Comparison of ENCODE assay signal across 1 cellular context in the genomic region with DNA sequence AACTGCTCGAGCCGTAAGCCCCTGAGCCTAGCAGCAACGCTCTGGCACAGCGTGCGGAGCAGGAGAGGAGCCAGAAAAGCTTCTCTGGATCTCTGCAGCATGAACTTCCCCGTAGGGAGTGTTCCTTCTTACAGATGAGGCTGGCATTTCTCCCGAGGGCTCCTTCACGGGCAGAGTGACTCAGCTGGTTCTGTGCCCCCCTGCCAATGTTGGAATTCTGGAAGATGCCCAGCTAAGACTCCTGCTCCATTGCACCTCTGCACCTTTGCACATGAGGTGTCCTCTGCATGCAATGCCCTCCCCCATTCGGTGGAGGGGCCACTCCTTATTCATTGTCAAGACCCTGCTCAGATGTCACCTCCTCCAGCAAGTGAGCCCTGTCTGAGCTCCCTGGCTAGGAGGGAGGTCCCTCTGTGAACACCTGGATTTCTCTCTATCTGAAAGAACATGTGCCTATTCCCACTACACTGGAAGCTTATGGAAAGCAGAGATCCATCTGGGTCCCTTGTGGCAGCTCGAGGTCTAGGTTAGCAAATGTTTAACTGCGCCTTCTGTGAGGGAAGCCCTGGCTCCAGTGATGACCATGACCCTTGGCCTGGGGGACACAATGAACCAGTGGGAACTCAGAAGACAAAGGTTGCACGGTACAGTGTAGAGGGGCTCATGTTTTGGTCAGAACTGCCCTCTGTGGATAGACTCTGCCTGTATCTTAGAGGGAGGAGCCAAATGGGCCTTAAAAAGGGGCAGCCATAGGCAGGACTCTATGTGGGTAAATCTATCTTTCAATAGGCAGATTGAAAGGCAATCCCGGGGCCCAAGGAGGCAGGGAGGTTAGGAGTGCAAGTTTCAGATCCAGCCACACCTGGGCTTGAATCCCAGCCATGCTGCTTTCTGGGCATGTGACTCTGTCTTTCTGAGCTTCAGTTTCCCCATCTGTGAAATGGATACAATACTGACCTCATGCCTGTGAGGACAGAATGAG.
A peak's percentile ranks its signal among the peaks of the same experiment; 100 is the strongest.
TF ChIP-seq lines count a peak whose summit lies in the region.

No MANE protein-coding gene starts in this region.

TF ChIP-seq in HepG2, 621 proteins besides CTCF, POLR2A, EP300 and RAD21 (continued from another document and continues in another):
- TF ChIP-seq, protein P1, sequence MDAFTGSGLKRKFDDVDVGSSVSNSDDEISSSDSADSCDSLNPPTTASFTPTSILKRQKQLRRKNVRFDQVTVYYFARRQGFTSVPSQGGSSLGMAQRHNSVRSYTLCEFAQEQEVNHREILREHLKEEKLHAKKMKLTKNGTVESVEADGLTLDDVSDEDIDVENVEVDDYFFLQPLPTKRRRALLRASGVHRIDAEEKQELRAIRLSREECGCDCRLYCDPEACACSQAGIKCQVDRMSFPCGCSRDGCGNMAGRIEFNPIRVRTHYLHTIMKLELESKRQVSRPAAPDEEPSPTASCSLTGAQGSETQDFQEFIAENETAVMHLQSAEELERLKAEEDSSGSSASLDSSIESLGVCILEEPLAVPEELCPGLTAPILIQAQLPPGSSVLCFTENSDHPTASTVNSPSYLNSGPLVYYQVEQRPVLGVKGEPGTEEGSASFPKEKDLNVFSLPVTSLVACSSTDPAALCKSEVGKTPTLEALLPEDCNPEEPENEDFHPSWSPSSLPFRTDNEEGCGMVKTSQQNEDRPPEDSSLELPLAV (CRISPR knock-in tag; conservative IDR thresholded peaks at IDR 0.05; ENCODE audit: low read depth), result no peak
- peak; percentile 59 for TF ChIP-seq GATAD1 (CRISPR knock-in tag; IDR thresholded peaks at IDR 0.05)
- TF ChIP-seq, protein P2, sequence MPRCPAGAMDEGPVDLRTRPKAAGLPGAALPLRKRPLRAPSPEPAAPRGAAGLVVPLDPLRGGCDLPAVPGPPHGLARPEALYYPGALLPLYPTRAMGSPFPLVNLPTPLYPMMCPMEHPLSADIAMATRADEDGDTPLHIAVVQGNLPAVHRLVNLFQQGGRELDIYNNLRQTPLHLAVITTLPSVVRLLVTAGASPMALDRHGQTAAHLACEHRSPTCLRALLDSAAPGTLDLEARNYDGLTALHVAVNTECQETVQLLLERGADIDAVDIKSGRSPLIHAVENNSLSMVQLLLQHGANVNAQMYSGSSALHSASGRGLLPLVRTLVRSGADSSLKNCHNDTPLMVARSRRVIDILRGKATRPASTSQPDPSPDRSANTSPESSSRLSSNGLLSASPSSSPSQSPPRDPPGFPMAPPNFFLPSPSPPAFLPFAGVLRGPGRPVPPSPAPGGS (CRISPR knock-in tag; IDR thresholded peaks at IDR 0.05), result peak; percentile 58
- TF ChIP-seq, protein P3, sequence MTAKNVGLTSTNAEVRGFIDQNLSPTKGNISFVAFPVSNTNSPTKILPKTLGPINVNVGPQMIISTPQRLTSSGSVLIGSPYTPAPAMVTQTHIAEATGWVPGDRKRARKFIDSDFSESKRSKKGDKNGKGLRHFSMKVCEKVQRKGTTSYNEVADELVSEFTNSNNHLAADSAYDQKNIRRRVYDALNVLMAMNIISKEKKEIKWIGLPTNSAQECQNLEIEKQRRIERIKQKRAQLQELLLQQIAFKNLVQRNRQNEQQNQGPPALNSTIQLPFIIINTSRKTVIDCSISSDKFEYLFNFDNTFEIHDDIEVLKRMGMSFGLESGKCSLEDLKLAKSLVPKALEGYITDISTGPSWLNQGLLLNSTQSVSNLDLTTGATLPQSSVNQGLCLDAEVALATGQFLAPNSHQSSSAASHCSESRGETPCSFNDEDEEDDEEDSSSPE (CRISPR knock-in tag; IDR thresholded peaks at IDR 0.05), result peak; percentile 24; the same call in 1 of the 2 replicates
- TF ChIP-seq, protein P4, sequence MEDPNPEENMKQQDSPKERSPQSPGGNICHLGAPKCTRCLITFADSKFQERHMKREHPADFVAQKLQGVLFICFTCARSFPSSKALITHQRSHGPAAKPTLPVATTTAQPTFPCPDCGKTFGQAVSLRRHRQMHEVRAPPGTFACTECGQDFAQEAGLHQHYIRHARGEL (CRISPR knock-in tag; IDR thresholded peaks at IDR 0.05), result no peak
- peak; percentile 74 for TF ChIP-seq MXD4 (CRISPR knock-in tag; IDR thresholded peaks at IDR 0.05)
- no peak for TF ChIP-seq ZSCAN22 (CRISPR knock-in tag; IDR thresholded peaks at IDR 0.05)
- TF ChIP-seq GLI4 (CRISPR knock-in tag; IDR thresholded peaks at IDR 0.05; ENCODE audit: borderline replicate concordance), result 0 out of 2 replicates have a peak, but pooled peaks have one; percentile 35
- TF ChIP-seq, protein P5, sequence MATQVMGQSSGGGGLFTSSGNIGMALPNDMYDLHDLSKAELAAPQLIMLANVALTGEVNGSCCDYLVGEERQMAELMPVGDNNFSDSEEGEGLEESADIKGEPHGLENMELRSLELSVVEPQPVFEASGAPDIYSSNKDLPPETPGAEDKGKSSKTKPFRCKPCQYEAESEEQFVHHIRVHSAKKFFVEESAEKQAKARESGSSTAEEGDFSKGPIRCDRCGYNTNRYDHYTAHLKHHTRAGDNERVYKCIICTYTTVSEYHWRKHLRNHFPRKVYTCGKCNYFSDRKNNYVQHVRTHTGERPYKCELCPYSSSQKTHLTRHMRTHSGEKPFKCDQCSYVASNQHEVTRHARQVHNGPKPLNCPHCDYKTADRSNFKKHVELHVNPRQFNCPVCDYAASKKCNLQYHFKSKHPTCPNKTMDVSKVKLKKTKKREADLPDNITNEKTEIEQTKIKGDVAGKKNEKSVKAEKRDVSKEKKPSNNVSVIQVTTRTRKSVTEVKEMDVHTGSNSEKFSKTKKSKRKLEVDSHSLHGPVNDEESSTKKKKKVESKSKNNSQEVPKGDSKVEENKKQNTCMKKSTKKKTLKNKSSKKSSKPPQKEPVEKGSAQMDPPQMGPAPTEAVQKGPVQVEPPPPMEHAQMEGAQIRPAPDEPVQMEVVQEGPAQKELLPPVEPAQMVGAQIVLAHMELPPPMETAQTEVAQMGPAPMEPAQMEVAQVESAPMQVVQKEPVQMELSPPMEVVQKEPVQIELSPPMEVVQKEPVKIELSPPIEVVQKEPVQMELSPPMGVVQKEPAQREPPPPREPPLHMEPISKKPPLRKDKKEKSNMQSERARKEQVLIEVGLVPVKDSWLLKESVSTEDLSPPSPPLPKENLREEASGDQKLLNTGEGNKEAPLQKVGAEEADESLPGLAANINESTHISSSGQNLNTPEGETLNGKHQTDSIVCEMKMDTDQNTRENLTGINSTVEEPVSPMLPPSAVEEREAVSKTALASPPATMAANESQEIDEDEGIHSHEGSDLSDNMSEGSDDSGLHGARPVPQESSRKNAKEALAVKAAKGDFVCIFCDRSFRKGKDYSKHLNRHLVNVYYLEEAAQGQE (IDR thresholded peaks at IDR 0.05; ENCODE audit: borderline replicate concordance in 1 of 2, low read depth in 1 of 2, low read length in 2 of 2), result peak in 1 of 2 experiments; percentile 34; a peak in 1 of 4 replicates
- TF ChIP-seq, protein P6, sequence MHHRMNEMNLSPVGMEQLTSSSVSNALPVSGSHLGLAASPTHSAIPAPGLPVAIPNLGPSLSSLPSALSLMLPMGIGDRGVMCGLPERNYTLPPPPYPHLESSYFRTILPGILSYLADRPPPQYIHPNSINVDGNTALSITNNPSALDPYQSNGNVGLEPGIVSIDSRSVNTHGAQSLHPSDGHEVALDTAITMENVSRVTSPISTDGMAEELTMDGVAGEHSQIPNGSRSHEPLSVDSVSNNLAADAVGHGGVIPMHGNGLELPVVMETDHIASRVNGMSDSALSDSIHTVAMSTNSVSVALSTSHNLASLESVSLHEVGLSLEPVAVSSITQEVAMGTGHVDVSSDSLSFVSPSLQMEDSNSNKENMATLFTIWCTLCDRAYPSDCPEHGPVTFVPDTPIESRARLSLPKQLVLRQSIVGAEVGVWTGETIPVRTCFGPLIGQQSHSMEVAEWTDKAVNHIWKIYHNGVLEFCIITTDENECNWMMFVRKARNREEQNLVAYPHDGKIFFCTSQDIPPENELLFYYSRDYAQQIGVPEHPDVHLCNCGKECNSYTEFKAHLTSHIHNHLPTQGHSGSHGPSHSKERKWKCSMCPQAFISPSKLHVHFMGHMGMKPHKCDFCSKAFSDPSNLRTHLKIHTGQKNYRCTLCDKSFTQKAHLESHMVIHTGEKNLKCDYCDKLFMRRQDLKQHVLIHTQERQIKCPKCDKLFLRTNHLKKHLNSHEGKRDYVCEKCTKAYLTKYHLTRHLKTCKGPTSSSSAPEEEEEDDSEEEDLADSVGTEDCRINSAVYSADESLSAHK (CRISPR knock-in tag; IDR thresholded peaks at IDR 0.05; ENCODE audit: borderline replicate concordance), result no peak
- no peak for TF ChIP-seq ZNF260 (CRISPR knock-in tag; IDR thresholded peaks at IDR 0.05; ENCODE audit: borderline replicate concordance, low read depth)
- TF ChIP-seq, protein P7, sequence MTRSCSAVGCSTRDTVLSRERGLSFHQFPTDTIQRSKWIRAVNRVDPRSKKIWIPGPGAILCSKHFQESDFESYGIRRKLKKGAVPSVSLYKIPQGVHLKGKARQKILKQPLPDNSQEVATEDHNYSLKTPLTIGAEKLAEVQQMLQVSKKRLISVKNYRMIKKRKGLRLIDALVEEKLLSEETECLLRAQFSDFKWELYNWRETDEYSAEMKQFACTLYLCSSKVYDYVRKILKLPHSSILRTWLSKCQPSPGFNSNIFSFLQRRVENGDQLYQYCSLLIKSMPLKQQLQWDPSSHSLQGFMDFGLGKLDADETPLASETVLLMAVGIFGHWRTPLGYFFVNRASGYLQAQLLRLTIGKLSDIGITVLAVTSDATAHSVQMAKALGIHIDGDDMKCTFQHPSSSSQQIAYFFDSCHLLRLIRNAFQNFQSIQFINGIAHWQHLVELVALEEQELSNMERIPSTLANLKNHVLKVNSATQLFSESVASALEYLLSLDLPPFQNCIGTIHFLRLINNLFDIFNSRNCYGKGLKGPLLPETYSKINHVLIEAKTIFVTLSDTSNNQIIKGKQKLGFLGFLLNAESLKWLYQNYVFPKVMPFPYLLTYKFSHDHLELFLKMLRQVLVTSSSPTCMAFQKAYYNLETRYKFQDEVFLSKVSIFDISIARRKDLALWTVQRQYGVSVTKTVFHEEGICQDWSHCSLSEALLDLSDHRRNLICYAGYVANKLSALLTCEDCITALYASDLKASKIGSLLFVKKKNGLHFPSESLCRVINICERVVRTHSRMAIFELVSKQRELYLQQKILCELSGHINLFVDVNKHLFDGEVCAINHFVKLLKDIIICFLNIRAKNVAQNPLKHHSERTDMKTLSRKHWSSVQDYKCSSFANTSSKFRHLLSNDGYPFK (CRISPR knock-in tag; IDR thresholded peaks at IDR 0.05; ENCODE audit: borderline replicate concordance), result no peak
- TF ChIP-seq JUNB (CRISPR knock-in tag; IDR thresholded peaks at IDR 0.05; ENCODE audit: borderline replicate concordance), result no peak
- peak; percentile 90 for TF ChIP-seq PPARG (CRISPR knock-in tag; conservative IDR thresholded peaks at IDR 0.05)
- TF ChIP-seq ZNF136 (CRISPR knock-in tag; IDR thresholded peaks at IDR 0.05; ENCODE audit: low read depth), result 0 out of 2 replicates have a peak, but pooled peaks have one; percentile 22
- TF ChIP-seq, protein P8, sequence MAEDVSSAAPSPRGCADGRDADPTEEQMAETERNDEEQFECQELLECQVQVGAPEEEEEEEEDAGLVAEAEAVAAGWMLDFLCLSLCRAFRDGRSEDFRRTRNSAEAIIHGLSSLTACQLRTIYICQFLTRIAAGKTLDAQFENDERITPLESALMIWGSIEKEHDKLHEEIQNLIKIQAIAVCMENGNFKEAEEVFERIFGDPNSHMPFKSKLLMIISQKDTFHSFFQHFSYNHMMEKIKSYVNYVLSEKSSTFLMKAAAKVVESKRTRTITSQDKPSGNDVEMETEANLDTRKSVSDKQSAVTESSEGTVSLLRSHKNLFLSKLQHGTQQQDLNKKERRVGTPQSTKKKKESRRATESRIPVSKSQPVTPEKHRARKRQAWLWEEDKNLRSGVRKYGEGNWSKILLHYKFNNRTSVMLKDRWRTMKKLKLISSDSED (CRISPR knock-in tag; IDR thresholded peaks at IDR 0.05), result no peak
- TF ChIP-seq SALL1 (CRISPR knock-in tag; IDR thresholded peaks at IDR 0.05), result peak; percentile 96
- no peak for TF ChIP-seq ZNF432 (CRISPR knock-in tag; IDR thresholded peaks at IDR 0.05; ENCODE audit: borderline replicate concordance)
- no peak for TF ChIP-seq RBAK (CRISPR knock-in tag; IDR thresholded peaks at IDR 0.05)
- TF ChIP-seq, protein P9, sequence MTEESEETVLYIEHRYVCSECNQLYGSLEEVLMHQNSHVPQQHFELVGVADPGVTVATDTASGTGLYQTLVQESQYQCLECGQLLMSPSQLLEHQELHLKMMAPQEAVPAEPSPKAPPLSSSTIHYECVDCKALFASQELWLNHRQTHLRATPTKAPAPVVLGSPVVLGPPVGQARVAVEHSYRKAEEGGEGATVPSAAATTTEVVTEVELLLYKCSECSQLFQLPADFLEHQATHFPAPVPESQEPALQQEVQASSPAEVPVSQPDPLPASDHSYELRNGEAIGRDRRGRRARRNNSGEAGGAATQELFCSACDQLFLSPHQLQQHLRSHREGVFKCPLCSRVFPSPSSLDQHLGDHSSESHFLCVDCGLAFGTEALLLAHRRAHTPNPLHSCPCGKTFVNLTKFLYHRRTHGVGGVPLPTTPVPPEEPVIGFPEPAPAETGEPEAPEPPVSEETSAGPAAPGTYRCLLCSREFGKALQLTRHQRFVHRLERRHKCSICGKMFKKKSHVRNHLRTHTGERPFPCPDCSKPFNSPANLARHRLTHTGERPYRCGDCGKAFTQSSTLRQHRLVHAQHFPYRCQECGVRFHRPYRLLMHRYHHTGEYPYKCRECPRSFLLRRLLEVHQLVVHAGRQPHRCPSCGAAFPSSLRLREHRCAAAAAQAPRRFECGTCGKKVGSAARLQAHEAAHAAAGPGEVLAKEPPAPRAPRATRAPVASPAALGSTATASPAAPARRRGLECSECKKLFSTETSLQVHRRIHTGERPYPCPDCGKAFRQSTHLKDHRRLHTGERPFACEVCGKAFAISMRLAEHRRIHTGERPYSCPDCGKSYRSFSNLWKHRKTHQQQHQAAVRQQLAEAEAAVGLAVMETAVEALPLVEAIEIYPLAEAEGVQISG (CRISPR knock-in tag; IDR thresholded peaks at IDR 0.05), result peak; percentile 88
- TF ChIP-seq, protein P10, sequence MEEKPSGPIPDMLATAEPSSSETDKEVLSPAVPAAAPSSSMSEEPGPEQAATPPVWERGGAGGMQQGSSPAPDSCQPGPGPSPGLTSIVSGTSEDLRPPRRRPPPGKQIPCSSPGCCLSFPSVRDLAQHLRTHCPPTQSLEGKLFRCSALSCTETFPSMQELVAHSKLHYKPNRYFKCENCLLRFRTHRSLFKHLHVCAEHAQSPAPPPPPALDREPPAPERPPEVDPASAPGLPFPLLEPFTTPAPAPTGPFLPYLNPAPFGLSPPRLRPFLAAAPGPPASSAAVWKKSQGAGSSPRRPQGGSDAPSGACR (CRISPR knock-in tag; IDR thresholded peaks at IDR 0.05), result peak; percentile 93
- peak; percentile 93 for TF ChIP-seq HDAC2 (CRISPR knock-in tag; IDR thresholded peaks at IDR 0.05)
- TF ChIP-seq KLF12 (CRISPR knock-in tag; IDR thresholded peaks at IDR 0.05; ENCODE audit: borderline replicate concordance), result no peak
- TF ChIP-seq, protein P11, sequence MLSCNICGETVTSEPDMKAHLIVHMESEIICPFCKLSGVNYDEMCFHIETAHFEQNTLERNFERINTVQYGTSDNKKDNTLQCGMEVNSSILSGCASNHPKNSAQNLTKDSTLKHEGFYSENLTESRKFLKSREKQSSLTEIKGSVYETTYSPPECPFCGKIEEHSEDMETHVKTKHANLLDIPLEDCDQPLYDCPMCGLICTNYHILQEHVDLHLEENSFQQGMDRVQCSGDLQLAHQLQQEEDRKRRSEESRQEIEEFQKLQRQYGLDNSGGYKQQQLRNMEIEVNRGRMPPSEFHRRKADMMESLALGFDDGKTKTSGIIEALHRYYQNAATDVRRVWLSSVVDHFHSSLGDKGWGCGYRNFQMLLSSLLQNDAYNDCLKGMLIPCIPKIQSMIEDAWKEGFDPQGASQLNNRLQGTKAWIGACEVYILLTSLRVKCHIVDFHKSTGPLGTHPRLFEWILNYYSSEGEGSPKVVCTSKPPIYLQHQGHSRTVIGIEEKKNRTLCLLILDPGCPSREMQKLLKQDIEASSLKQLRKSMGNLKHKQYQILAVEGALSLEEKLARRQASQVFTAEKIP (CRISPR knock-in tag; IDR thresholded peaks at IDR 0.05; ENCODE audit: borderline replicate concordance), result no peak
- no peak for TF ChIP-seq ZNF780A (CRISPR knock-in tag; IDR thresholded peaks at IDR 0.05)
- no peak for TF ChIP-seq SALL2 (CRISPR knock-in tag; IDR thresholded peaks at IDR 0.05)
- TF ChIP-seq NRL (CRISPR knock-in tag; IDR thresholded peaks at IDR 0.05; ENCODE audit: borderline replicate concordance), result no peak
- TF ChIP-seq FOXO1 (CRISPR knock-in tag; IDR thresholded peaks at IDR 0.05), result peak; percentile 77; the same call in 1 of the 2 replicates
- no peak for TF ChIP-seq ZNF607 (CRISPR knock-in tag; IDR thresholded peaks at IDR 0.05; ENCODE audit: borderline replicate concordance)
